Comparison of ENCODE assay signal across 20 cellular contexts in genomic region chr5:111237470-111237869, GRCh38. TPM values are rescaled to one million over a fixed set of nuclear protein-coding genes. Genes with fewer than 3 reads are reported as not detected.
DNase-seq lines count a peak whose midpoint lies in the region; ATAC-seq lines count a peak whose summit lies in the region.
"Had no signal": no experiment of that assay in that cellular context is flagged by ENCODE, and none has a peak within 500 bp of the region (broad histone marks: within the 10 kb centered on the region; RNA-seq: fewer than 3 reads in every experiment).

No MANE protein-coding gene starts in this region.

- no peak overlapping the region for H4K8ac ChIP-seq in neuronal stem cell (ENCODE audit: low read depth, low read length)

- H3K4me1 ChIP-seq in neuronal stem cell (ENCODE audit: control insufficient read depth in 2 of 2, insufficient read depth in 1 of 2, low read depth in 1 of 2, low read length in 2 of 2), result peaks cover 0 to 2% of the 10 kb centered on the region in 2 donors
- H3K4me1 ChIP-seq: A549, ascending aorta, uterus had no signal

- peak overlapping the region; percentile 61 for H3K4me3 Mint-ChIP-seq in activated CD4-positive, alpha-beta T cell treated with anti-CD3 and anti-CD28 coated beads, Interleukin-2, amount 10 ng/mL, durations not matched to agents 7 days and 5 days
- peak overlapping the region; percentile 84 for H3K4me3 Mint-ChIP-seq in activated naive CD8-positive, alpha-beta T cell
- H3K4me3 Mint-ChIP-seq: IgD-negative memory B cell; memory B cell; stimulated activated naive B cell treated with anti-CD40 and anti-IgM and Interleukin-4, amounts not matched to agents 10 μg/mL and 1 μg/mL and 100 μg/mL, for 72 hours had no signal

- H2BK12ac ChIP-seq in neuronal stem cell (ENCODE audit: low read length), result no peak overlapping the region

- H3K79me1 ChIP-seq in neuronal stem cell (ENCODE audit: low read depth, low read length), result no peaks in the 10 kb centered on the region

- no peak overlapping the region for H2BK5ac ChIP-seq in neuronal stem cell (ENCODE audit: low read length)

- no peaks in the 10 kb centered on the region for H3K27me3 Mint-ChIP-seq in activated CD4-positive, alpha-beta T cell treated with anti-CD3 and anti-CD28 coated beads, Interleukin-2, amount 10 ng/mL, durations not matched to agents 7 days and 5 days
- no peaks in the 10 kb centered on the region for H3K27me3 Mint-ChIP-seq in activated naive CD8-positive, alpha-beta T cell
- H3K27me3 Mint-ChIP-seq: IgD-negative memory B cell; stimulated activated naive B cell treated with anti-CD40 and anti-IgM and Interleukin-4, amounts not matched to agents 10 μg/mL and 1 μg/mL and 100 μg/mL, for 72 hours had no signal

- H3K36me3 Mint-ChIP-seq in activated CD4-positive, alpha-beta T cell treated with anti-CD3 and anti-CD28 coated beads, Interleukin-2, amount 10 ng/mL, durations not matched to agents 7 days and 5 days (ENCODE audit: low read depth), result peaks cover 71% of the 10 kb centered on the region
- H3K36me3 Mint-ChIP-seq in activated naive CD8-positive, alpha-beta T cell, result no peaks in the 10 kb centered on the region
- H3K36me3 Mint-ChIP-seq: IgD-negative memory B cell; memory B cell; stimulated activated naive B cell treated with anti-CD40 and anti-IgM and Interleukin-4, amounts not matched to agents 10 μg/mL and 1 μg/mL and 100 μg/mL, for 72 hours had no signal

- H3K9me3 Mint-ChIP-seq in activated CD4-positive, alpha-beta T cell treated with anti-CD3 and anti-CD28 coated beads, Interleukin-2, amount 10 ng/mL, durations not matched to agents 7 days and 5 days, result no peaks in the 10 kb centered on the region
- no peaks in the 10 kb centered on the region for H3K9me3 Mint-ChIP-seq in activated naive CD8-positive, alpha-beta T cell (ENCODE audit: low read depth)
- H3K9me3 Mint-ChIP-seq: IgD-negative memory B cell; memory B cell; stimulated activated naive B cell treated with anti-CD40 and anti-IgM and Interleukin-4, amounts not matched to agents 10 μg/mL and 1 μg/mL and 100 μg/mL, for 72 hours had no signal

- no peak overlapping the region for H3K4me3 ChIP-seq in neuronal stem cell (ENCODE audit: low read length in 2 of 2)
- H3K4me3 ChIP-seq: A549, ascending aorta, dorsolateral prefrontal cortex, uterus had no signal

- no peak overlapping the region for H3K27ac ChIP-seq in neuronal stem cell (replicated peaks; ENCODE audit: low read length)
- H3K27ac ChIP-seq: A549, ascending aorta, neutrophil, uterus had no signal

- H3K14ac ChIP-seq in neuronal stem cell (ENCODE audit: low read length), result no peak overlapping the region

- H2AK5ac ChIP-seq in neuronal stem cell (ENCODE audit: low read depth, low read length), result no peak overlapping the region

- no peak overlapping the region for H3K9ac ChIP-seq in neuronal stem cell (ENCODE audit: low read depth, low read length, poor library complexity)

- POLR2A ChIA-PET in activated CD4-positive, alpha-beta T cell treated with anti-CD3 and anti-CD28 coated beads, Interleukin-2, amount 10 ng/mL, durations not matched to agents 7 days and 5 days (lab: Charles Lee), result interaction anchor here (1.3 to 1.8 kb wide), 2 partner anchors 9 to 14 kb away, joined by 4 to 6 read pairs; partner anchors contain the start of gene CAMK4

- no peaks in the 10 kb centered on the region for H3K27me3 ChIP-seq in neuronal stem cell (ENCODE audit: control insufficient read depth in 3 of 3, insufficient read depth in 3 of 3, low read depth in 1 of 3, low read length in 3 of 3)
- H3K27me3 ChIP-seq: ascending aorta, dorsolateral prefrontal cortex, neutrophil, uterus had no signal

- ATAC-seq in HG03432 (IDR thresholded peaks at IDR 0.05; ENCODE audit: unreplicated experiment), result peak; percentile 31
- no peak for ATAC-seq in GM19351 (IDR thresholded peaks at IDR 0.05; ENCODE audit: unreplicated experiment)
- ATAC-seq: A549; stimulated activated naive B cell treated with anti-CD40 and anti-IgM and Interleukin-4, amounts not matched to agents 10 μg/mL and 1 μg/mL and 100 μg/mL, for 72 hours had no signal

- no peak overlapping the region for H2BK120ac ChIP-seq in neuronal stem cell (ENCODE audit: low read depth, low read length)

- CTCF ChIA-PET in activated CD4-positive, alpha-beta T cell treated with anti-CD3 and anti-CD28 coated beads, Interleukin-2, amount 10 ng/mL, durations not matched to agents 7 days and 5 days (lab: Charles Lee), result interaction anchor here (1.1 to 3.9 kb wide), 3 partner anchors 9 to 16 kb away, joined by 3 to 25 read pairs (median 20); partner anchors contain the start of gene CAMK4

- H3K4ac ChIP-seq in neuronal stem cell (ENCODE audit: low read length), result no peak overlapping the region

- H3K18ac ChIP-seq in neuronal stem cell (ENCODE audit: low read length), result no peak overlapping the region

- H3K4me2 ChIP-seq in neuronal stem cell (ENCODE audit: insufficient read depth, low read length, poor library complexity, severe bottlenecking), result no peak overlapping the region
- H3K4me2 ChIP-seq: A549 had no signal

- no peak overlapping the region for H2AFZ ChIP-seq in neuronal stem cell (ENCODE audit: low read length)

- H2BK15ac ChIP-seq in neuronal stem cell (ENCODE audit: low read length), result no peak overlapping the region

- DNase-seq in activated CD4-positive, alpha-beta T cell treated with anti-CD3 and anti-CD28 coated beads, Interleukin-2, amount 10 ng/mL, durations not matched to agents 7 days and 5 days, result no peak
- DNase-seq in activated CD4-positive, alpha-beta T cell treated with anti-CD3 and anti-CD28 coated beads for 1 hour, result no peak
- DNase-seq in kidney tubule cell (ENCODE audit: low spot score) (peak; percentile 10), neuronal stem cell (ENCODE audit: low spot score) (no peak)
- DNase-seq in stimulated activated CD4-positive, alpha-beta T cell treated with anti-CD3 and anti-CD28 coated beads, Interleukin-2, amount 100 ng/mL, for 24 hours, result no peak
- DNase-seq: activated CD8-positive, alpha-beta memory T cell treated with anti-CD3 and anti-CD28 coated beads, Interleukin-2, amount 50 U/mL, for 48 hours; dorsolateral prefrontal cortex; foreskin melanocyte; NCI-H1048; NCI-H2171; stimulated activated naive B cell treated with anti-CD40 and anti-IgM and Interleukin-4, amounts not matched to agents 10 μg/mL and 1 μg/mL and 100 μg/mL, for 72 hours; uterus had no signal

- no peak overlapping the region for H4K91ac ChIP-seq in neuronal stem cell (ENCODE audit: low read depth, low read length, poor library complexity)

- H3K23ac ChIP-seq in neuronal stem cell (ENCODE audit: low read depth, low read length, poor library complexity), result no peak overlapping the region

- H3K27ac Mint-ChIP-seq in activated CD4-positive, alpha-beta T cell treated with anti-CD3 and anti-CD28 coated beads, Interleukin-2, amount 10 ng/mL, durations not matched to agents 7 days and 5 days, result peak overlapping the region; percentile 93
- H3K27ac Mint-ChIP-seq in activated naive CD8-positive, alpha-beta T cell, result peak overlapping the region; percentile 93
- H3K27ac Mint-ChIP-seq: memory B cell; stimulated activated naive B cell treated with anti-CD40 and anti-IgM and Interleukin-4, amounts not matched to agents 10 μg/mL and 1 μg/mL and 100 μg/mL, for 72 hours had no signal

- H3K4me1 Mint-ChIP-seq in activated CD4-positive, alpha-beta T cell treated with anti-CD3 and anti-CD28 coated beads, Interleukin-2, amount 10 ng/mL, durations not matched to agents 7 days and 5 days, result peaks cover 86% of the 10 kb centered on the region
- peaks cover 96% of the 10 kb centered on the region for H3K4me1 Mint-ChIP-seq in activated naive CD8-positive, alpha-beta T cell (ENCODE audit: low read depth)

- H3K9me3 ChIP-seq in neuronal stem cell (replicated peaks in 1 of 2; ENCODE audit: control insufficient read depth in 2 of 2, insufficient read depth in 1 of 2, low read depth in 1 of 2, low read length in 2 of 2), result no peaks in the 10 kb centered on the region
- H3K9me3 ChIP-seq: A549, ascending aorta, neutrophil, uterus had no signal

- H3K36me3 ChIP-seq in neuronal stem cell (replicated peaks in 1 of 2; ENCODE audit: control insufficient read depth in 2 of 2, insufficient read depth in 2 of 2, low read length in 2 of 2), result no peaks in the 10 kb centered on the region
- H3K36me3 ChIP-seq: ascending aorta, neutrophil, uterus had no signal

RNA-seq across cellular contexts. Expression of gene CAMK4, which starts 13.3 kb away (rescaled TPM):
- total RNA-seq in activated CD4-positive, alpha-beta T cell treated with anti-CD3 and anti-CD28 coated beads, Interleukin-2, amount 10 ng/mL, durations not matched to agents 7 days and 5 days, result 100 to 1,000 TPM; 138 to 139 TPM
- polyA plus RNA-seq in neuronal stem cell (2013, experiment 1 of 2), result 2.0 TPM
- 1.9 TPM for polyA plus RNA-seq in neuronal stem cell (2013, experiment 2 of 2)
- polyA plus RNA-seq: A549 had no signal
